ENCODE assay signal across 1 cellular context in genomic region chr13:30617315-30618185, GRCh38.
TF ChIP-seq lines count a peak whose summit lies in the region.

Gene USPL1 (plus strand): TSS chr13:30617920. CDS start chr13:30621141, 3,221 bp downstream.

TF ChIP-seq in K562, 482 proteins besides CTCF, POLR2A, EP300 and RAD21 (continued from another document and continues in another):
- TF ChIP-seq E4F1 (CRISPR knock-in tag; IDR thresholded peaks at IDR 0.05; ENCODE audit: borderline replicate concordance) = no peak
- peak; percentile 71 for TF ChIP-seq TAF9B (IDR thresholded peaks at IDR 0.05; ENCODE audit: partially characterized antibody)
- peak; percentile 38 for TF ChIP-seq NEUROD1 (IDR thresholded peaks at IDR 0.05; ENCODE audit: borderline replicate concordance, low read depth, low read length, partially characterized antibody)
- TF ChIP-seq MAX (CRISPR knock-in tag; IDR thresholded peaks at IDR 0.05) = peak; percentile 95
- no peak for TF ChIP-seq CHCHD3 (CRISPR knock-in tag; IDR thresholded peaks at IDR 0.05)
- no peak for TF ChIP-seq ARID2 (IDR thresholded peaks at IDR 0.05)
- TF ChIP-seq MTA2 (IDR thresholded peaks at IDR 0.05; ENCODE audit: low read depth) = no peak
- TF ChIP-seq ZNF764 (CRISPR knock-in tag; IDR thresholded peaks at IDR 0.05; ENCODE audit: low read depth) = no peak
- TF ChIP-seq NR2F6 (CRISPR knock-in tag; IDR thresholded peaks at IDR 0.05) = no peak
- no peak for TF ChIP-seq BDP1 (IDR thresholded peaks at IDR 0.05; ENCODE audit: insufficient read depth, insufficient read length)
- peak; percentile 70 for TF ChIP-seq CHD7 (IDR thresholded peaks at IDR 0.05; ENCODE audit: low read depth, low read length)
- no peak for TF ChIP-seq MLX (CRISPR knock-in tag; conservative IDR thresholded peaks at IDR 0.05)
- TF ChIP-seq HNRNPUL1 (IDR thresholded peaks at IDR 0.05; ENCODE audit: low read length) = no peak
- TF ChIP-seq, protein P1, sequence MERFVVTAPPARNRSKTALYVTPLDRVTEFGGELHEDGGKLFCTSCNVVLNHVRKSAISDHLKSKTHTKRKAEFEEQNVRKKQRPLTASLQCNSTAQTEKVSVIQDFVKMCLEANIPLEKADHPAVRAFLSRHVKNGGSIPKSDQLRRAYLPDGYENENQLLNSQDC (CRISPR knock-in tag; IDR thresholded peaks at IDR 0.05) = no peak
- TF ChIP-seq MCM7 (IDR thresholded peaks at IDR 0.05) = no peak
- TF ChIP-seq ZNF146 (CRISPR knock-in tag; IDR thresholded peaks at IDR 0.05; ENCODE audit: unreplicated experiment) = no peak
- TF ChIP-seq CREB3L1 (IDR thresholded peaks at IDR 0.05; ENCODE audit: borderline replicate concordance, low read depth) = peak; percentile 95
- TF ChIP-seq ZFP91 (CRISPR knock-in tag; IDR thresholded peaks at IDR 0.05) = peak; percentile 32; the same call in 1 of the 2 replicates
- no peak for TF ChIP-seq FOXM1 (IDR thresholded peaks at IDR 0.05; ENCODE audit: low read depth)
- peak; percentile 90; the same call in 1 of the 2 replicates for TF ChIP-seq FOXM1 (CRISPR knock-in tag; IDR thresholded peaks at IDR 0.05; ENCODE audit: low read depth)
- TF ChIP-seq U2AF2 (optimal IDR thresholded peaks at IDR 0.05; ENCODE audit: low read depth, low read length) = no peak
- no peak for TF ChIP-seq TEAD2 (tag; IDR thresholded peaks at IDR 0.05)
- peak; percentile 68; the same call in 1 of the 2 replicates for TF ChIP-seq ZNF24 (IDR thresholded peaks at IDR 0.05)
- no peak for TF ChIP-seq KLF10 (CRISPR knock-in tag; IDR thresholded peaks at IDR 0.05)
- TF ChIP-seq L3MBTL2 (IDR thresholded peaks at IDR 0.05) = peak; percentile 78
- TF ChIP-seq TFE3 (CRISPR knock-in tag; IDR thresholded peaks at IDR 0.05) = no peak
- TF ChIP-seq, protein P2, sequence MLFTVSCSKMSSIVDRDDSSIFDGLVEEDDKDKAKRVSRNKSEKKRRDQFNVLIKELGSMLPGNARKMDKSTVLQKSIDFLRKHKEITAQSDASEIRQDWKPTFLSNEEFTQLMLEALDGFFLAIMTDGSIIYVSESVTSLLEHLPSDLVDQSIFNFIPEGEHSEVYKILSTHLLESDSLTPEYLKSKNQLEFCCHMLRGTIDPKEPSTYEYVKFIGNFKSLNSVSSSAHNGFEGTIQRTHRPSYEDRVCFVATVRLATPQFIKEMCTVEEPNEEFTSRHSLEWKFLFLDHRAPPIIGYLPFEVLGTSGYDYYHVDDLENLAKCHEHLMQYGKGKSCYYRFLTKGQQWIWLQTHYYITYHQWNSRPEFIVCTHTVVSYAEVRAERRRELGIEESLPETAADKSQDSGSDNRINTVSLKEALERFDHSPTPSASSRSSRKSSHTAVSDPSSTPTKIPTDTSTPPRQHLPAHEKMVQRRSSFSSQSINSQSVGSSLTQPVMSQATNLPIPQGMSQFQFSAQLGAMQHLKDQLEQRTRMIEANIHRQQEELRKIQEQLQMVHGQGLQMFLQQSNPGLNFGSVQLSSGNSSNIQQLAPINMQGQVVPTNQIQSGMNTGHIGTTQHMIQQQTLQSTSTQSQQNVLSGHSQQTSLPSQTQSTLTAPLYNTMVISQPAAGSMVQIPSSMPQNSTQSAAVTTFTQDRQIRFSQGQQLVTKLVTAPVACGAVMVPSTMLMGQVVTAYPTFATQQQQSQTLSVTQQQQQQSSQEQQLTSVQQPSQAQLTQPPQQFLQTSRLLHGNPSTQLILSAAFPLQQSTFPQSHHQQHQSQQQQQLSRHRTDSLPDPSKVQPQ (CRISPR knock-in tag; IDR thresholded peaks at IDR 0.05; ENCODE audit: borderline replicate concordance) = no peak
- no peak for TF ChIP-seq ZNF165 (CRISPR knock-in tag; IDR thresholded peaks at IDR 0.05; ENCODE audit: borderline replicate concordance)
- TF ChIP-seq MTA1 (IDR thresholded peaks at IDR 0.05; ENCODE audit: borderline replicate concordance) = peak; percentile 27; the same call in 1 of the 2 replicates
- peak in 1 of 2 experiments; percentile 89; a peak in 2 of 3 replicates for TF ChIP-seq CBX3 (IDR thresholded peaks at IDR 0.05; ENCODE audit: borderline replicate concordance in 1 of 2, low read length in 2 of 2)
- TF ChIP-seq ZNF75A (CRISPR knock-in tag; IDR thresholded peaks at IDR 0.05) = no peak
- TF ChIP-seq SIX5 (IDR thresholded peaks at IDR 0.05; ENCODE audit: borderline replicate concordance in 1 of 2, insufficient read depth in 1 of 2, low read depth in 1 of 2, low read length in 2 of 2) = peak in 1 of 2 experiments; percentile 42; a peak in 2 of 4 replicates
